Comparison of ENCODE assay signal across 12 cellular contexts in genomic region chr12:116366456-116366776, GRCh38.
A peak's percentile ranks its signal among the peaks of the same experiment; 100 is the strongest.
DNase-seq lines count a peak whose midpoint lies in the region; ATAC-seq and TF ChIP-seq lines count a peak whose summit lies in the region.
"Had no signal": no experiment of that assay in that cellular context is flagged by ENCODE, and none has a peak within 500 bp of the region (broad histone marks: within the 10 kb centered on the region; RNA-seq: fewer than 3 reads in every experiment).

No MANE protein-coding gene starts in this region.

- H3K36me3 ChIP-seq in heart left ventricle (no peaks in the 10 kb centered on the region), left ventricle myocardium inferior (no peaks in the 10 kb centered on the region), aorta (ENCODE audit: control insufficient read depth in 1 of 2, insufficient read depth in 2 of 2, low read length in 1 of 2) (no peaks in the 10 kb centered on the region)

- H3K27me3 ChIP-seq in heart left ventricle (no peaks in the 10 kb centered on the region), left ventricle myocardium inferior (ENCODE audit: low read depth) (no peaks in the 10 kb centered on the region), aorta (ENCODE audit: control insufficient read depth in 1 of 2, insufficient read depth in 2 of 2, low read length in 1 of 2) (no peaks in the 10 kb centered on the region)

- 54 to 78% (median 68%) methylated on average over 8 to 9 of the region's 9 CpGs for WGBS in heart left ventricle, 4 donors
- 3 to 7% methylated on average over 9 of the region's 9 CpGs for WGBS in aorta, 2 donors

- ATAC-seq in heart left ventricle, result peak; percentile 52 to 76 (median 63)
- ATAC-seq in aorta (ENCODE audit: low FRiP score), result peak; percentile 23
- ATAC-seq in GM18517 (IDR thresholded peaks at IDR 0.05; ENCODE audit: unreplicated experiment), result no peak
- no peak for ATAC-seq in HG03460 (IDR thresholded peaks at IDR 0.05; ENCODE audit: unreplicated experiment)

- TF ChIP-seq POLR2A in heart left ventricle (IDR thresholded peaks at IDR 0.05), result no peak

- intact Hi-C loops in heart left ventricle (cut with DNase I) (no loop called here), left ventricle myocardium inferior (cut with micrococcal nuclease) (no loop called here), aorta (cut with DNase I) (no loop called here)

- H3K4me1 ChIP-seq in heart left ventricle, result peaks cover 0 to 4% (median 0%) of the 10 kb centered on the region in 12 donors
- H3K4me1 ChIP-seq in left ventricle myocardium inferior, result no peaks in the 10 kb centered on the region
- H3K4me1 ChIP-seq in aorta (ENCODE audit: control insufficient read depth in 1 of 2, insufficient read depth in 2 of 2, low read length in 2 of 2), result peaks cover 0 to 2% of the 10 kb centered on the region in 2 donors
- H3K4me1 ChIP-seq: parathyroid adenoma had no signal

- no peak for TF ChIP-seq CTCF in heart left ventricle (IDR thresholded peaks at IDR 0.05)
- no peak for TF ChIP-seq CTCF in left ventricle myocardium inferior (IDR thresholded peaks at IDR 0.05; ENCODE audit: borderline replicate concordance)

- H3K4me3 ChIP-seq in heart left ventricle (no peak overlapping the region), left ventricle myocardium inferior (no peak overlapping the region), aorta (ENCODE audit: low read length in 2 of 2) (no peak overlapping the region)

- DNase-seq in heart left ventricle (peak in 2 of 5 donors; percentile 37 to 55), left ventricle myocardium inferior (no peak), NCI-H510A (lab: John Stamatoyannopoulos, UW) (peak; percentile 62), kidney tubule cell (ENCODE audit: low spot score) (peak; percentile 49), aorta (no peak), NCI-H226 (no peak)
- DNase-seq: IMR-90; RPMI8226; stimulated activated naive CD4-positive, alpha-beta T cell treated with Interleukin-2 at 50 U/mL for 16 hours had no signal

- H3K9me3 ChIP-seq in heart left ventricle (no peaks in the 10 kb centered on the region), left ventricle myocardium inferior (replicated peaks) (no peaks in the 10 kb centered on the region), aorta (ENCODE audit: control insufficient read depth, low read length) (no peaks in the 10 kb centered on the region)

- no peak overlapping the region for H3K27ac ChIP-seq in heart left ventricle
- H3K27ac ChIP-seq in left ventricle myocardium inferior (replicated peaks), result no peak overlapping the region
- no peak overlapping the region for H3K27ac ChIP-seq in aorta (ENCODE audit: low read depth in 1 of 2, low read length in 2 of 2)
- H3K27ac ChIP-seq: parathyroid adenoma had no signal

Comparison
In these comparisons a context has a peak if more than half of its experiments do, and no peak if none do; other contexts are left out.
1. ATAC-seq: peak in heart left ventricle (4 of 4) and aorta (single experiment); none in GM18517 (single experiment) and HG03460 (single experiment).
2. DNase-seq: peak in NCI-H510A (single experiment) and kidney tubule cell (single experiment); none in left ventricle myocardium inferior (single experiment), aorta (0 of 2) and NCI-H226 (single experiment).